In genomic region chr12:12724421-12725085, GRCh38 we compare ENCODE assay signal across 8 cellular contexts. TPM values are rescaled to one million over a fixed set of nuclear protein-coding genes. Genes with fewer than 3 reads are reported as not detected.
DNase-seq lines count a peak whose midpoint lies in the region; ATAC-seq and TF ChIP-seq lines count a peak whose summit lies in the region.

No MANE protein-coding gene starts in this region.

- peak; percentile 24 for ATAC-seq in HG02642 (IDR thresholded peaks at IDR 0.05; ENCODE audit: poor library complexity, unreplicated experiment)
- ATAC-seq in T-cell (replicated peaks in 1 of 4): peak in 3 of 4 experiments; percentile 1 to 3 (median 2)

- TF ChIP-seq EP300 in ovary (IDR thresholded peaks at IDR 0.05): no peak

- H3K4me2 ChIP-seq in fibroblast of lung (ENCODE audit: extremely low read depth, insufficient read depth, low read length): peak overlapping the region; percentile 86

- H3K9ac ChIP-seq in fibroblast of lung (ENCODE audit: insufficient read depth, low read length): peak overlapping the region; percentile 86

- H3K27ac ChIP-seq in fibroblast of lung (ENCODE audit: insufficient read depth, low read length): peak overlapping the region; percentile 92
- peak overlapping the region; percentile 99 for H3K27ac ChIP-seq in ovary

- H3K79me2 ChIP-seq in fibroblast of lung (ENCODE audit: control insufficient read depth, insufficient read depth, low read length): peaks cover 72% of the 10 kb centered on the region

- H3K27me3 ChIP-seq in fibroblast of lung (ENCODE audit: control insufficient read depth, insufficient read depth, low read length): no peaks in the 10 kb centered on the region
- H3K27me3 ChIP-seq in ovary: no peaks in the 10 kb centered on the region

- H3K4me3 Mint-ChIP-seq in T-cell: peak overlapping the region; percentile 87 to 100 (median 99)

- H3K9me3 ChIP-seq in fibroblast of lung (ENCODE audit: control insufficient read depth, insufficient read depth, low read depth, low read length): no peaks in the 10 kb centered on the region
- H3K9me3 ChIP-seq in ovary: no peaks in the 10 kb centered on the region

- H3K27ac Mint-ChIP-seq in T-cell: peak overlapping the region; percentile 94 to 95

- H3K4me1 ChIP-seq in fibroblast of lung (ENCODE audit: control insufficient read depth, extremely low read depth, insufficient read depth, low read length): no peaks in the 10 kb centered on the region
- H3K4me1 ChIP-seq in ovary (ENCODE audit: insufficient read depth): peaks cover 4% of the 10 kb centered on the region

- no peaks in the 10 kb centered on the region for H4K20me1 ChIP-seq in fibroblast of lung (ENCODE audit: control insufficient read depth, extremely low read depth, insufficient read depth, low read length)

- intact Hi-C loops in ovary (cut with DNase I): loop anchor here in 2 of 4 donors (5.0 to 10.0 kb wide), 2 partner anchors 63 to 170 kb away; partner anchors contain the start of genes GPRC5A (in 2 of the 2) and APOLD1 (in 1 of the 2)

- POLR2A ChIA-PET in T-cell (lab: Charles Lee): interaction anchor here (0.6 to 2.0 kb wide), 7 partner anchors 8 to 368 kb away, joined by 3 to 28 read pairs (median 5); partner anchors contain the start of genes BORCS5 (in 1 of the 2) and CDKN1B (in 1 of the 2)

- TF ChIP-seq CTCF in GM12865 (IDR thresholded peaks at IDR 0.05; ENCODE audit: insufficient read depth, low read depth, low read length, missing control alignments) (no peak), fibroblast of lung (conservative IDR thresholded peaks at IDR 0.05 in 1 of 2, IDR thresholded peaks at IDR 0.05 in 1 of 2; ENCODE audit: low read depth in 1 of 2, low read length in 2 of 2) (no peak), ovary (IDR thresholded peaks at IDR 0.05) (peak in 1 of 3 donors; percentile 38)

- H3K36me3 ChIP-seq in fibroblast of lung (ENCODE audit: control insufficient read depth, insufficient read depth, low read length) (peaks cover 4% of the 10 kb centered on the region), ovary (no peaks in the 10 kb centered on the region)

- CTCF ChIA-PET in T-cell (lab: Charles Lee): interaction anchor here in 1 of 2 donors (0.5 to 3.5 kb wide), 6 partner anchors 8 to 380 kb away, joined by 3 to 66 read pairs (median 6); no protein-coding TSS in a partner anchor

- peaks cover 49 to 63% (median 56%) of the 10 kb centered on the region in 3 donors for H3K4me1 Mint-ChIP-seq in T-cell

- 0 to 1% (median 0%) methylated on average over 29 to 46 of the region's 46 CpGs for WGBS in ovary, 3 donors

- no peak for TF ChIP-seq POLR2A in ovary (IDR thresholded peaks at IDR 0.05)

- peak overlapping the region; percentile 55 for H3K4me3 ChIP-seq in GM12865 (ENCODE audit: low read depth, low read length)
- H3K4me3 ChIP-seq in fibroblast of lung (replicated peaks in 1 of 4; ENCODE audit: control extremely low read depth in 1 of 4, insufficient read depth in 1 of 4, low read depth in 3 of 4, low read length in 4 of 4): peak overlapping the region; percentile 57 to 97 (median 63)
- peak overlapping the region; percentile 77 for H3K4me3 ChIP-seq in ovary

- H2AFZ ChIP-seq in fibroblast of lung (ENCODE audit: low read length): no peak overlapping the region

- H3K9me3 Mint-ChIP-seq in T-cell: no peaks in the 10 kb centered on the region

- no peak for DNase-seq in GM12865 (ENCODE audit: low read depth)
- DNase-seq in T-cell: peak in 4 of 34 experiments; percentile 2 to 26 (median 7)
- DNase-seq in fibroblast of lung (ENCODE audit: low read depth in 2 of 2): peak in 1 of 2 donors; percentile 7
- DNase-seq in ovary: no peak
- DNase-seq in HK-2 (ENCODE audit: unreplicated experiment): no peak
- DNase-seq in activated gamma-delta T cell treated with Interleukin-2 at 50 U/mL for 16 hours: no peak
- no peak for DNase-seq in kidney glomerular epithelial cell (lab: John Stamatoyannopoulos, UW)

- H3K36me3 Mint-ChIP-seq in T-cell: peaks cover 31% of the 10 kb centered on the region

- H3K27me3 Mint-ChIP-seq in T-cell: no peaks in the 10 kb centered on the region

RNA-seq across cellular contexts. Expression of gene CDKN1B, which starts 7.4 kb away (rescaled TPM):
- total RNA-seq in T-cell: 100 to 1,000 TPM; 170 to 246 (median 188) TPM
- total RNA-seq in fibroblast of lung: 50.9 and 58.0 TPM in 2 replicates
- polyA plus RNA-seq in fibroblast of lung: 12.6 and 21.4 TPM in 2 replicates
- polyA plus RNA-seq in fibroblast of lung (2012): 16.7 and 28.0 TPM in 2 replicates
- 0.89 and 2.8 TPM in 2 replicates for polyA minus RNA-seq in fibroblast of lung (ENCODE audit: low replicate concordance)
- 10 to 100 TPM; 54.3 to 90.2 (median 76.8) TPM for total RNA-seq in ovary
- 10 to 100 TPM; 73.5 to 74.2 TPM for polyA plus RNA-seq in ovary

RNA-seq across cellular contexts. Expression of gene GPR19, which starts 28.6 kb away (rescaled TPM):
- total RNA-seq in T-cell (1 to 10 TPM; 1.7 to 5.2 (median 2.2) TPM), fibroblast of lung (not detected in 2 replicates), ovary (under 1 TPM in 2 of 7 donors, not detected in 5; 0.35 to 0.38 TPM)
- polyA plus RNA-seq in fibroblast of lung (0.24 and 0.35 TPM in 2 replicates), ovary (under 1 TPM; 0.06 to 0.13 TPM)
- 0.20 and 0.36 TPM in 2 replicates for polyA plus RNA-seq in fibroblast of lung (2012)
- not detected in 2 replicates for polyA minus RNA-seq in fibroblast of lung (ENCODE audit: low replicate concordance)
